Comparison of ENCODE assay signal across 18 cellular contexts in the genomic region with DNA sequence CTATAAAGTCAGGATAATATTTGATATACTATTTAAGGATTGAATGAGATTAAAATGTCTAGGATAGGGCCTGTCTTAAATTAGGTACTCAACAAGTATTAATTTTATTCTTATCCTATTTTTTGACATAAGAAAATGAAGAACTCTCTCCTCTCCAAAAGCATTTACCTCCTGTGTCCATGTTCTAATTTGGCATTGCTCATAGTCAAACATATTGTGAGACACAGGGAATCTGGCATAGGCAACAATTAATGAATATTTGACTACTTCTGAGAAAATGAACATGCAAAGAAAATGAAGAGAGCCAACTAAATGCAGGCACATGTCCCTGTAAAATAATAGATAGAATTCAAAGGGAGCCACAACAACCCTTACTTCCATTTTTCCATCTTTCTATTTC.
A peak's percentile ranks its signal among the peaks of the same experiment; 100 is the strongest.
DNase-seq lines count a peak whose midpoint lies in the region; ATAC-seq and TF ChIP-seq lines count a peak whose summit lies in the region.
"Had no signal": no experiment of that assay in that cellular context is flagged by ENCODE, and none has a peak within 500 bp of the region (broad histone marks: within the 10 kb centered on the region; RNA-seq: fewer than 3 reads in every experiment).

No MANE protein-coding gene starts in this region.

- no peaks in the 10 kb centered on the region for H3K79me2 ChIP-seq in osteoblast (ENCODE audit: insufficient read depth, low read length)

- H2AFZ ChIP-seq in osteoblast (ENCODE audit: low read length): peak overlapping the region; percentile 41
- H2AFZ ChIP-seq: GM23338 had no signal

- no peak overlapping the region for H3K4me2 ChIP-seq in osteoblast (ENCODE audit: insufficient read depth, low read length)
- H3K4me2 ChIP-seq: BLaER1 treated with 17β-estradiol and CSF1 and Interleukin-3, amounts not matched to agents 10 nM and 100 nM; GM23338 had no signal

- H3K27me3 ChIP-seq in osteoblast (ENCODE audit: insufficient read depth, low read length) (no peaks in the 10 kb centered on the region), gastrocnemius medialis (no peaks in the 10 kb centered on the region)
- H3K27me3 ChIP-seq: BE2C; BLaER1 treated with 17β-estradiol and CSF1 and Interleukin-3, amounts not matched to agents 10 nM and 100 nM had no signal

- no peak for ATAC-seq in gastrocnemius medialis
- ATAC-seq: GM23338 had no signal

- peaks cover 4% of the 10 kb centered on the region for H3K27me3 Mint-ChIP-seq in brain
- H3K27me3 Mint-ChIP-seq: CD4-positive, alpha-beta T cell; CD8-positive, alpha-beta memory T cell had no signal

- peaks cover 11% of the 10 kb centered on the region for H3K4me1 Mint-ChIP-seq in brain
- H3K4me1 Mint-ChIP-seq: CD14-positive monocyte; CD8-positive, alpha-beta memory T cell; GM23338 had no signal

- H3K4me3 ChIP-seq in osteoblast (ENCODE audit: insufficient read depth, low read length): no peak overlapping the region
- no peak overlapping the region for H3K4me3 ChIP-seq in gastrocnemius medialis
- H3K4me3 ChIP-seq: BLaER1 treated with 17β-estradiol and CSF1 and Interleukin-3, amounts not matched to agents 10 nM and 100 nM; GM23338; HAP-1 had no signal

- H3K4me1 ChIP-seq in osteoblast (ENCODE audit: insufficient read depth, low read length) (no peaks in the 10 kb centered on the region), gastrocnemius medialis (no peaks in the 10 kb centered on the region)
- H3K4me1 ChIP-seq: BE2C; BLaER1 treated with 17β-estradiol and CSF1 and Interleukin-3, amounts not matched to agents 10 nM and 100 nM; HAP-1 had no signal

- in situ Hi-C loops in G401 (cut with HindIII; ENCODE audit: low sequenced_read_pairs) (no loop called here), gastrocnemius medialis (cut with MboI; ENCODE audit: low sequenced_read_pairs in 4 of 4) (no loop called here)

- H3K9me3 ChIP-seq in osteoblast (ENCODE audit: low read depth, low read length): no peaks in the 10 kb centered on the region
- no peaks in the 10 kb centered on the region for H3K9me3 ChIP-seq in gastrocnemius medialis
- H3K9me3 ChIP-seq: BE2C, HAP-1 had no signal

- H3K27ac Mint-ChIP-seq in brain: peak overlapping the region in 4 of 5 experiments; percentile 16 to 67 (median 38)
- H3K27ac Mint-ChIP-seq: CD4-positive, alpha-beta T cell; CD8-positive, alpha-beta memory T cell; GM23338; HFFc6 had no signal

- intact Hi-C loops in gastrocnemius medialis (cut with DNase I; ENCODE audit: low total_unique reads): no loop called here

- TF ChIP-seq CTCF in brain (conservative IDR thresholded peaks at IDR 0.05) (no peak), osteoblast (IDR thresholded peaks at IDR 0.05; ENCODE audit: extremely low read depth, low read depth, low read length) (no peak), gastrocnemius medialis (IDR thresholded peaks at IDR 0.05 in 4 of 5, conservative IDR thresholded peaks at IDR 0.05 in 1 of 5) (no peak)

- no peaks in the 10 kb centered on the region for H4K20me1 ChIP-seq in osteoblast (ENCODE audit: insufficient read depth, low read length)
- H4K20me1 ChIP-seq: BLaER1 treated with 17β-estradiol and CSF1 and Interleukin-3, amounts not matched to agents 10 nM and 100 nM had no signal

- TF ChIP-seq POLR2A in gastrocnemius medialis (IDR thresholded peaks at IDR 0.05): no peak

- peaks cover 11% of the 10 kb centered on the region for H3K36me3 Mint-ChIP-seq in brain
- H3K36me3 Mint-ChIP-seq: CD14-positive monocyte; CD8-positive, alpha-beta memory T cell had no signal

- H3K36me3 ChIP-seq in osteoblast (ENCODE audit: insufficient read depth, low read length): no peaks in the 10 kb centered on the region
- no peaks in the 10 kb centered on the region for H3K36me3 ChIP-seq in gastrocnemius medialis
- H3K36me3 ChIP-seq: BE2C; BLaER1 treated with 17β-estradiol and CSF1 and Interleukin-3, amounts not matched to agents 10 nM and 100 nM; HAP-1 had no signal

- peak; percentile 89 for DNase-seq in G401 (ENCODE audit: low spot score)
- DNase-seq in osteoblast (ENCODE audit: insufficient read length, low spot score, missing footprints): no peak
- DNase-seq in gastrocnemius medialis: no peak
- no peak for DNase-seq in activated CD8-positive, alpha-beta memory T cell treated with anti-CD3 and anti-CD28 coated beads for 24 hours
- no peak for DNase-seq in hepatic stellate cell (ENCODE audit: low spot score)
- DNase-seq: BE2C; CD4-positive, alpha-beta T cell; CD8-positive, alpha-beta memory T cell; DMS 273 treated with DMSO at 0.1 percent for 48 hours; DMS79; EL; GF-D8; HFFc6 had no signal

- no peak overlapping the region for H3K4me3 Mint-ChIP-seq in brain
- H3K4me3 Mint-ChIP-seq: CD4-positive, alpha-beta T cell; CD8-positive, alpha-beta memory T cell; GM23338; HFFc6 had no signal

- H3K27ac ChIP-seq in osteoblast (ENCODE audit: low read depth, low read length) (no peak overlapping the region), gastrocnemius medialis (no peak overlapping the region)
- H3K27ac ChIP-seq: BLaER1 treated with 17β-estradiol and CSF1 and Interleukin-3, amounts not matched to agents 10 nM and 100 nM had no signal

- H3K9me3 Mint-ChIP-seq in brain: peaks cover 4 to 26% (median 23%) of the 10 kb centered on the region in 5 experiments
